1 cellular context compared by ENCODE assay signal in genomic region chr20:57809661-57810172, GRCh38.
TF ChIP-seq lines count a peak whose summit lies in the region.

No MANE protein-coding gene starts in this region.

TF ChIP-seq in SK-N-SH treated with all-trans-retinoic acid at 6 μM for 48 hours, 23 proteins besides CTCF, POLR2A, EP300 and RAD21 (continued from another document):
- TF ChIP-seq CREB5 (CRISPR knock-in tag; IDR thresholded peaks at IDR 0.05; ENCODE audit: low read depth) = no peak
- no peak for TF ChIP-seq ESRRG (CRISPR knock-in tag; IDR thresholded peaks at IDR 0.05)
- TF ChIP-seq ZNF8 (CRISPR knock-in tag; IDR thresholded peaks at IDR 0.05) = no peak
- TF ChIP-seq ZFP3 (CRISPR knock-in tag; IDR thresholded peaks at IDR 0.05) = no peak
- no peak for TF ChIP-seq CSDC2 (CRISPR knock-in tag; IDR thresholded peaks at IDR 0.05)
- TF ChIP-seq GLIS3 (CRISPR knock-in tag; IDR thresholded peaks at IDR 0.05) = no peak
- TF ChIP-seq TOX (CRISPR knock-in tag; IDR thresholded peaks at IDR 0.05; ENCODE audit: borderline replicate concordance) = no peak
- TF ChIP-seq ZNF70 (CRISPR knock-in tag; IDR thresholded peaks at IDR 0.05) = no peak
- TF ChIP-seq POU6F1 (CRISPR knock-in tag; IDR thresholded peaks at IDR 0.05; ENCODE audit: borderline replicate concordance, low read depth) = no peak
- no peak for TF ChIP-seq SNAI2 (CRISPR knock-in tag; IDR thresholded peaks at IDR 0.05)
TF ChIP-seq in SK-N-SH treated with all-trans-retinoic acid at 6 μM for 48 hours: peak in this region for 0.
